ENCODE assay signal across 24 cellular contexts in the genomic region with DNA sequence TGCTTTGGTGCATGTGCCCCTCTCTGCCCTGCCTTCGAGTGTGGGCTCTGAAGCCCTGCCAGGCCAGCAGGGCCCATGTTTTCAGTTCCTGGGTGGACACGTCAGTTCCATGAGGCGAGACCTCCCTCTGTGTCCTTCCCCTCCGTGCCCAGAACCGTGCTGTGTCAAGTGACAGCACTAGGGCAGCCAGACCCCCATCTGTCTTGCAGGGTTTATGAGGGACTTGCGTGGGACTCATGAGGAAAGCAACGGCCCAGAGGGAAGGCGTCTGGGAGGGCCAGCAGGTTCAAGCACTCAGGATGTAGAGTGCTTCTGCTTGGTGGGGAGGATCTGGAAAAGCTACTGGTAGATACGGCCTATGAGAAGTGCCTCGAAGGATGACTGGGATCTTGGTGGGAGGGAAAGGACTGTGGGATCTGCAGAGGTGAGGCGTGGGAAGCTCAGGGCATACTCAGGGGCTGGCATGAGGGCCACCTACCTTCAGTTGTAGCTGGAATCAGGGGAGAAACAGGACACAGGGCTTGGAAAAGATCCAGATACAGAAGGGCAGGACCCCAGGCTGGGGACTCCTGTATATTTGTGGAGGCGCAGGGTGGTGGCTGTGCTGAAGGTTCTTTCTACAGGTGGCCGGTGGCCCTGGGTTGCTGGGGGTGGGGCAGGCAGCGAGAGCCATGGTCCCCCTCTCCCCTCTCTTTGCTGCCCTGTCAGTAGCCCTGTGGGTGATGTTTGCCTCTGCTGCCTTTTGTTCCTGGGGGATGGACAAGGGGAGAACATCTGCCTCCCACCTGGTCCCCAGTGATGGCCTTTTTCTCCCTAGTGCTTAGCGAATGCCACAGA. TPM values are rescaled to one million over a fixed set of nuclear protein-coding genes. Genes with fewer than 3 reads are reported as not detected.
DNase-seq lines count a peak whose midpoint lies in the region; ATAC-seq, FAIRE-seq and TF ChIP-seq lines count a peak whose summit lies in the region.
"Had no signal": no experiment of that assay in that cellular context is flagged by ENCODE, and none has a peak within 500 bp of the region (broad histone marks: within the 10 kb centered on the region; RNA-seq: fewer than 3 reads in every experiment).

No MANE protein-coding gene starts in this region.

- no peak for ATAC-seq in left cardiac atrium
- no peak for ATAC-seq in activated T-helper 17 cell treated with anti-CD3 and anti-CD28 coated beads, Interleukin-2, amount 50 U/mL, for 72 hours (replicated peaks)
- ATAC-seq in HepG2: no peak
- ATAC-seq: activated CD8-positive, alpha-beta T cell treated with anti-CD3 and anti-CD28 coated beads for 36 hours; gastrocnemius medialis; right cardiac atrium had no signal

- no TSS peak for BruUV-seq in HepG2 (replicated peaks; lab: Mats Ljungman, UMichigan)

- H3K4me1 ChIP-seq in neural progenitor cell: peaks cover 6% of the 10 kb centered on the region
- H3K4me1 ChIP-seq in HepG2 (ENCODE audit: insufficient read depth, low read length): no peaks in the 10 kb centered on the region

- 0 out of 4 replicates have a peak, but pooled peaks of 1 of the 2 experiments have one; percentile 0 for TF ChIP-seq POLR2A in HepG2 (IDR thresholded peaks at IDR 0.05; ENCODE audit: insufficient read depth in 1 of 2, low read depth in 2 of 2, low read length in 2 of 2)

- no peaks in the 10 kb centered on the region for H4K20me1 ChIP-seq in neural progenitor cell (ENCODE audit: low read depth)
- no peaks in the 10 kb centered on the region for H4K20me1 ChIP-seq in HepG2 (ENCODE audit: insufficient read depth, low read length)

- TF ChIP-seq EP300 in HepG2 (IDR thresholded peaks at IDR 0.05; ENCODE audit: low read depth in 2 of 2, low read length in 2 of 2) (no peak), HepG2 (CRISPR knock-in tag; IDR thresholded peaks at IDR 0.05; ENCODE audit: borderline replicate concordance) (no peak)

- POLR2A ChIA-PET in HepG2 (lab: Yijun Ruan, JAX): no interaction called here

- no peaks in the 10 kb centered on the region for H3F3A ChIP-seq in neural progenitor cell (ENCODE audit: low read depth)

- TF ChIP-seq RAD21 in HepG2 (CRISPR knock-in tag; IDR thresholded peaks at IDR 0.05): no peak

- no peak overlapping the region for H3K4me2 ChIP-seq in neural progenitor cell
- no peak overlapping the region for H3K4me2 ChIP-seq in HepG2 (ENCODE audit: low read depth, low read length)

- no peak overlapping the region for H3K27ac ChIP-seq in neural progenitor cell
- H3K27ac ChIP-seq in HepG2 (ENCODE audit: extremely low read length, insufficient read depth, low read length): no peak overlapping the region
- H3K27ac ChIP-seq: SK-N-MC had no signal

- intact Hi-C loops in cardiac septum (cut with DNase I) (no loop called here), left cardiac atrium (cut with DNase I) (no loop called here), HepG2 (cut with micrococcal nuclease; ENCODE audit: unreplicated experiment) (no loop called here)

- peak; percentile 72 for DNase-seq in cardiac septum (ENCODE audit: low spot score)
- no peak for DNase-seq in left cardiac atrium
- DNase-seq in neural progenitor cell (ENCODE audit: low spot score): no peak
- DNase-seq in ureter (ENCODE audit: low spot score): peak; percentile 37
- no peak for DNase-seq in HepG2 (ENCODE audit: low spot score)
- no peak for DNase-seq in stimulated activated CD4-positive, alpha-beta T cell treated with anti-CD3 and anti-CD28 coated beads, Interleukin-4, amount 100 ng/mL, for 24 hours
- no peak for DNase-seq in COR-L47 (lab: John Stamatoyannopoulos, UW)
- DNase-seq: activated CD8-positive, alpha-beta T cell treated with anti-CD3 and anti-CD28 coated beads for 36 hours; activated T-cell treated with anti-CD3 and anti-CD28 coated beads, Interleukin-2, amount 50 U/mL, for 1 hour; cerebellar nuclear complex; DMS 273 treated with DMSO at 0.1 percent for 48 hours; effector CD8-positive, alpha-beta T cell; esophagus squamous epithelium; GOT3; NCI-H526; occipital lobe; stimulated activated CD4-positive, alpha-beta T cell treated with anti-CD3 and anti-CD28 coated beads, Interleukin-15, amount 100 ng/mL, for 24 hours; T-helper 9 cell had no signal

- no peak for FAIRE-seq in HepG2 (lab: Jason Lieb, UNC)
- FAIRE-seq: keratinocyte had no signal

- in situ Hi-C loops in HepG2 (cut with HindIII; ENCODE audit: extremely low pct_ligation_motif_present, low pct_unique_long_range_greater_than_20kb): no loop called here

- H3K27me3 ChIP-seq in neural progenitor cell (no peaks in the 10 kb centered on the region), HepG2 (ENCODE audit: control insufficient read depth in 1 of 2, insufficient read depth in 2 of 2, low read length in 2 of 2) (no peaks in the 10 kb centered on the region)
- H3K27me3 ChIP-seq: esophagus squamous epithelium, gastrocnemius medialis had no signal

- H3K27ac Mint-ChIP-seq in activated T-helper 17 cell treated with anti-CD3 and anti-CD28 coated beads, Interleukin-2, amount 50 U/mL, for 72 hours: peak overlapping the region; percentile 74
- H3K27ac Mint-ChIP-seq in neural progenitor cell: peak overlapping the region; percentile 70
- H3K27ac Mint-ChIP-seq: activated CD8-positive, alpha-beta T cell treated with anti-CD3 and anti-CD28 coated beads for 36 hours; activated naive CD4-positive, alpha-beta T cell treated with anti-CD3 and anti-CD28 coated beads, Interleukin-2, amount 50 U/mL, for 24 hours had no signal

- H3K9me3 ChIP-seq in neural progenitor cell (ENCODE audit: low read depth) (no peaks in the 10 kb centered on the region), HepG2 (ENCODE audit: low read length) (no peaks in the 10 kb centered on the region)
- H3K9me3 ChIP-seq: esophagus squamous epithelium, gastrocnemius medialis had no signal

- H3K9ac ChIP-seq in neural progenitor cell (no peak overlapping the region), HepG2 (ENCODE audit: insufficient read depth, low read depth, low read length) (no peak overlapping the region)

- H3K79me2 ChIP-seq in neural progenitor cell (ENCODE audit: low read depth): no peaks in the 10 kb centered on the region
- H3K79me2 ChIP-seq in HepG2 (ENCODE audit: insufficient read depth, low read length): no peaks in the 10 kb centered on the region

- peaks cover 3% of the 10 kb centered on the region for H3K4me1 Mint-ChIP-seq in activated T-helper 17 cell treated with anti-CD3 and anti-CD28 coated beads, Interleukin-2, amount 50 U/mL, for 72 hours
- H3K4me1 Mint-ChIP-seq in neural progenitor cell: peaks cover 6% of the 10 kb centered on the region

- no peak overlapping the region for H3K4me3 Mint-ChIP-seq in activated T-helper 17 cell treated with anti-CD3 and anti-CD28 coated beads, Interleukin-2, amount 50 U/mL, for 72 hours
- H3K4me3 Mint-ChIP-seq in neural progenitor cell: no peak overlapping the region
- H3K4me3 Mint-ChIP-seq: activated CD8-positive, alpha-beta T cell treated with anti-CD3 and anti-CD28 coated beads for 36 hours; activated naive CD4-positive, alpha-beta T cell treated with anti-CD3 and anti-CD28 coated beads, Interleukin-2, amount 50 U/mL, for 24 hours had no signal

- H3K27me3 Mint-ChIP-seq in activated T-helper 17 cell treated with anti-CD3 and anti-CD28 coated beads, Interleukin-2, amount 50 U/mL, for 72 hours: no peaks in the 10 kb centered on the region
- peaks cover 2% of the 10 kb centered on the region for H3K27me3 Mint-ChIP-seq in neural progenitor cell (ENCODE audit: insufficient read depth, low read depth)
- H3K27me3 Mint-ChIP-seq: activated CD8-positive, alpha-beta T cell treated with anti-CD3 and anti-CD28 coated beads for 36 hours; activated naive CD4-positive, alpha-beta T cell treated with anti-CD3 and anti-CD28 coated beads, Interleukin-2, amount 50 U/mL, for 24 hours had no signal

- 95% methylated on average over 15 of the region's 15 CpGs for WGBS in HepG2 (ENCODE audit: low lambda C conversion rate)

- TF ChIP-seq CTCF in neural progenitor cell (IDR thresholded peaks at IDR 0.05): no peak
- no peak for TF ChIP-seq CTCF in HepG2 (CRISPR knock-in tag; IDR thresholded peaks at IDR 0.05)

- H3K36me3 ChIP-seq in neural progenitor cell: no peaks in the 10 kb centered on the region
- peaks cover 21 to 27% of the 10 kb centered on the region in 2 experiments; a peak in 4 of 5 replicates for H3K36me3 ChIP-seq in HepG2 (replicated peaks in 1 of 2; ENCODE audit: control insufficient read depth in 1 of 2, insufficient read depth in 2 of 2, low read length in 2 of 2)

- H3K9me3 Mint-ChIP-seq in activated T-helper 17 cell treated with anti-CD3 and anti-CD28 coated beads, Interleukin-2, amount 50 U/mL, for 72 hours: no peaks in the 10 kb centered on the region
- H3K9me3 Mint-ChIP-seq in neural progenitor cell: no peaks in the 10 kb centered on the region
- H3K9me3 Mint-ChIP-seq: activated CD8-positive, alpha-beta T cell treated with anti-CD3 and anti-CD28 coated beads for 36 hours; activated naive CD4-positive, alpha-beta T cell treated with anti-CD3 and anti-CD28 coated beads, Interleukin-2, amount 50 U/mL, for 24 hours had no signal

- H3K4me3 ChIP-seq in neural progenitor cell: no peak overlapping the region
- no peak overlapping the region for H3K4me3 ChIP-seq in HepG2 (replicated peaks in 1 of 3; ENCODE audit: insufficient read depth in 1 of 3, low read depth in 2 of 3, low read length in 3 of 3)
- H3K4me3 ChIP-seq: esophagus squamous epithelium, gastrocnemius medialis, SK-N-MC had no signal

- no peak overlapping the region for H2AFZ ChIP-seq in neural progenitor cell (replicated peaks)
- H2AFZ ChIP-seq in HepG2 (ENCODE audit: low read length): no peak overlapping the region

- CTCF ChIA-PET in HepG2 (lab: Yijun Ruan, JAX; ENCODE audit: low intra/inter-chr PET ratio, low total read pairs): no interaction called here

- peaks cover 34% of the 10 kb centered on the region for H3K36me3 Mint-ChIP-seq in activated T-helper 17 cell treated with anti-CD3 and anti-CD28 coated beads, Interleukin-2, amount 50 U/mL, for 72 hours (ENCODE audit: low read depth)
- peaks cover 14% of the 10 kb centered on the region for H3K36me3 Mint-ChIP-seq in neural progenitor cell

RNA-seq across cellular contexts. Expression of gene NPEPL1, which starts 5.5 kb away (rescaled TPM):
- total RNA-seq in cardiac septum (31.5 TPM), left cardiac atrium (10 to 100 TPM; 19.7 to 20.0 TPM), neural progenitor cell (ENCODE audit: low replicate concordance) (10.9 and 29.4 TPM in 2 replicates), ureter (50.4 TPM), HepG2 (2016; rRNA removed; fragmentation: Illumina TruSeq; extraction: Trizol) (0.60 and 4.1 TPM in 2 replicates)
- total RNA-seq in activated T-helper 17 cell treated with anti-CD3 and anti-CD28 coated beads, Interleukin-2, amount 50 U/mL, for 72 hours: 10 to 100 TPM; 19.1 to 23.0 TPM
- 3.0 and 3.1 TPM in 2 replicates for total RNA-seq in HepG2 (2016; cell fraction: cytosol; rRNA removed; fragmentation: Illumina TruSeq; extraction: Trizol; ENCODE audit: low read depth)
- total RNA-seq in HepG2 (2016; cell fraction: insoluble cytoplasmic fraction; rRNA removed; fragmentation: Illumina TruSeq; extraction: Trizol): 0.30 and 4.3 TPM in 2 replicates
- 0.96 and 1.0 TPM in 2 replicates for total RNA-seq in HepG2 (2016; cell fraction: membrane; rRNA removed; fragmentation: Illumina TruSeq; extraction: Trizol)
- 8.0 and 8.6 TPM in 2 replicates for total RNA-seq in HepG2 (2016; cell fraction: nucleus; rRNA removed; fragmentation: Illumina TruSeq; extraction: Trizol)
- polyA plus RNA-seq in HepG2 (2011; rRNA removed): 7.5 and 9.9 TPM in 2 replicates
- 1.3 and 1.9 TPM in 2 replicates for polyA plus RNA-seq in HepG2 (2011; cell fraction: cytosol; rRNA removed)
- 184 and 219 TPM in 2 replicates for polyA plus RNA-seq in HepG2 (2011; cell fraction: nucleus; rRNA removed)
- 16.9 and 23.0 TPM in 2 replicates for polyA plus RNA-seq in HepG2 (2012)
- 0.41 and 0.51 TPM in 2 replicates for polyA plus RNA-seq in HepG2 (2016; cell fraction: cytosol; fragmentation: Illumina TruSeq; extraction: Trizol; ENCODE audit: low read depth)
- 0.69 and 1.4 TPM in 2 replicates for polyA plus RNA-seq in HepG2 (2016; cell fraction: insoluble cytoplasmic fraction; fragmentation: Illumina TruSeq; extraction: Trizol; ENCODE audit: low read depth)
- 0.55 and 0.71 TPM in 2 replicates for polyA plus RNA-seq in HepG2 (2016; cell fraction: membrane; fragmentation: Illumina TruSeq; extraction: Trizol; ENCODE audit: low read depth)
- 49.5 and 52.8 TPM in 2 replicates for polyA plus RNA-seq in HepG2 (2016; cell fraction: nucleus; fragmentation: Illumina TruSeq; extraction: Trizol; ENCODE audit: insufficient read depth, low read depth)
- 8.5 and 18.0 TPM in 2 replicates for polyA minus RNA-seq in HepG2 (2011; rRNA and poly(A)+ RNA removed; ENCODE audit: low replicate concordance)
- polyA minus RNA-seq in HepG2 (2011; cell fraction: cytosol; rRNA and poly(A)+ RNA removed): 0.49 and 0.88 TPM in 2 replicates
- polyA minus RNA-seq in HepG2 (2011; cell fraction: nucleus; rRNA and poly(A)+ RNA removed): 24.2 and 30.1 TPM in 2 replicates

RNA-seq across cellular contexts. Expression of gene STX16, which starts 47.0 kb away (rescaled TPM):
- total RNA-seq in cardiac septum (33.1 TPM), left cardiac atrium (10 to 100 TPM; 22.8 to 32.0 TPM), neural progenitor cell (ENCODE audit: low replicate concordance) (41.2 and 46.6 TPM in 2 replicates), ureter (84.4 TPM), HepG2 (2016; rRNA removed; fragmentation: Illumina TruSeq; extraction: Trizol) (28.0 and 40.5 TPM in 2 replicates)
- total RNA-seq in activated T-helper 17 cell treated with anti-CD3 and anti-CD28 coated beads, Interleukin-2, amount 50 U/mL, for 72 hours: 100 to 1,000 TPM in 1 of 2 donors, 10 to 100 TPM in 1; 95.3 to 130 TPM
- total RNA-seq in HepG2 (2016; cell fraction: cytosol; rRNA removed; fragmentation: Illumina TruSeq; extraction: Trizol; ENCODE audit: low read depth): 42.2 and 47.4 TPM in 2 replicates
- 26.0 and 32.7 TPM in 2 replicates for total RNA-seq in HepG2 (2016; cell fraction: insoluble cytoplasmic fraction; rRNA removed; fragmentation: Illumina TruSeq; extraction: Trizol)
- 41.8 and 44.6 TPM in 2 replicates for total RNA-seq in HepG2 (2016; cell fraction: membrane; rRNA removed; fragmentation: Illumina TruSeq; extraction: Trizol)
- 52.2 and 59.0 TPM in 2 replicates for total RNA-seq in HepG2 (2016; cell fraction: nucleus; rRNA removed; fragmentation: Illumina TruSeq; extraction: Trizol)
- polyA plus RNA-seq in HepG2 (2011; rRNA removed): 72.7 and 79.2 TPM in 2 replicates
- 37.3 and 55.0 TPM in 2 replicates for polyA plus RNA-seq in HepG2 (2011; cell fraction: cytosol; rRNA removed)
- polyA plus RNA-seq in HepG2 (2011; cell fraction: nucleus; rRNA removed): 168 and 204 TPM in 2 replicates
- 88.7 and 102 TPM in 2 replicates for polyA plus RNA-seq in HepG2 (2012)
- 6.6 and 6.7 TPM in 2 replicates for polyA plus RNA-seq in HepG2 (2016; cell fraction: cytosol; fragmentation: Illumina TruSeq; extraction: Trizol; ENCODE audit: low read depth)
- polyA plus RNA-seq in HepG2 (2016; cell fraction: insoluble cytoplasmic fraction; fragmentation: Illumina TruSeq; extraction: Trizol; ENCODE audit: low read depth): 48.8 and 56.0 TPM in 2 replicates
- 27.8 and 29.3 TPM in 2 replicates for polyA plus RNA-seq in HepG2 (2016; cell fraction: membrane; fragmentation: Illumina TruSeq; extraction: Trizol; ENCODE audit: low read depth)
- polyA plus RNA-seq in HepG2 (2016; cell fraction: nucleus; fragmentation: Illumina TruSeq; extraction: Trizol; ENCODE audit: insufficient read depth, low read depth): 245 and 266 TPM in 2 replicates
- 15.4 and 22.9 TPM in 2 replicates for polyA minus RNA-seq in HepG2 (2011; rRNA and poly(A)+ RNA removed; ENCODE audit: low replicate concordance)
- 18.4 and 26.0 TPM in 2 replicates for polyA minus RNA-seq in HepG2 (2011; cell fraction: cytosol; rRNA and poly(A)+ RNA removed)
- polyA minus RNA-seq in HepG2 (2011; cell fraction: nucleus; rRNA and poly(A)+ RNA removed): 99.9 and 121 TPM in 2 replicates

Comparison
In these comparisons a context has a peak if more than half of its experiments do, and no peak if none do; other contexts are left out.
1. DNase-seq: peak in cardiac septum (single experiment) and ureter (single experiment); none in left cardiac atrium (single experiment), neural progenitor cell (single experiment), HepG2 (single experiment), stimulated activated CD4-positive, alpha-beta T cell treated with anti-CD3 and anti-CD28 coated beads, Interleukin-4, amount 100 ng/mL, for 24 hours (single experiment) and COR-L47 (single experiment).